ENCODE assay signal across 20 cellular contexts in genomic region chr10:129523031-129523722, GRCh38. TPM values are rescaled to one million over a fixed set of nuclear protein-coding genes. Genes with fewer than 3 reads are reported as not detected.
DNase-seq lines count a peak whose midpoint lies in the region; ATAC-seq and TF ChIP-seq lines count a peak whose summit lies in the region.
"Had no signal": no experiment of that assay in that cellular context is flagged by ENCODE, and none has a peak within 500 bp of the region (broad histone marks: within the 10 kb centered on the region; RNA-seq: fewer than 3 reads in every experiment).

No MANE protein-coding gene starts in this region.

- H3K36me3 Mint-ChIP-seq in activated naive CD4-positive, alpha-beta T cell treated with anti-CD3 and anti-CD28 coated beads, Interleukin-2, amount 10 ng/mL, durations not matched to agents 7 days and 5 days: peaks cover 13% of the 10 kb centered on the region
- peaks cover 6% of the 10 kb centered on the region for H3K36me3 Mint-ChIP-seq in osteocyte (ENCODE audit: unreplicated experiment)

- H3K4me1 Mint-ChIP-seq in activated naive CD4-positive, alpha-beta T cell treated with anti-CD3 and anti-CD28 coated beads, Interleukin-2, amount 10 ng/mL, durations not matched to agents 7 days and 5 days: no peaks in the 10 kb centered on the region
- H3K4me1 Mint-ChIP-seq in osteocyte (ENCODE audit: unreplicated experiment): no peaks in the 10 kb centered on the region
- H3K4me1 Mint-ChIP-seq: CD14-positive monocyte had no signal

- intact Hi-C loops in transverse colon (cut with DNase I; ENCODE audit: low total_unique reads): no loop called here

- H3K9me3 Mint-ChIP-seq in activated naive CD4-positive, alpha-beta T cell treated with anti-CD3 and anti-CD28 coated beads, Interleukin-2, amount 10 ng/mL, durations not matched to agents 7 days and 5 days: peaks cover 23% of the 10 kb centered on the region
- H3K9me3 Mint-ChIP-seq in osteocyte (ENCODE audit: unreplicated experiment): no peaks in the 10 kb centered on the region

- H3K4me3 ChIP-seq in OCI-LY1 (ENCODE audit: low read depth, low read length, poor library complexity, severe bottlenecking) (no peak overlapping the region), transverse colon (no peak overlapping the region)
- H3K4me3 ChIP-seq: A549, GM12878, GM23248 had no signal

- H3K27me3 Mint-ChIP-seq in activated naive CD4-positive, alpha-beta T cell treated with anti-CD3 and anti-CD28 coated beads, Interleukin-2, amount 10 ng/mL, durations not matched to agents 7 days and 5 days: no peaks in the 10 kb centered on the region
- no peaks in the 10 kb centered on the region for H3K27me3 Mint-ChIP-seq in osteocyte (ENCODE audit: unreplicated experiment)
- H3K27me3 Mint-ChIP-seq: CD4-positive, alpha-beta memory T cell had no signal

- no peak overlapping the region for H3K4me3 Mint-ChIP-seq in activated naive CD4-positive, alpha-beta T cell treated with anti-CD3 and anti-CD28 coated beads, Interleukin-2, amount 10 ng/mL, durations not matched to agents 7 days and 5 days
- no peak overlapping the region for H3K4me3 Mint-ChIP-seq in osteocyte (ENCODE audit: unreplicated experiment)
- H3K4me3 Mint-ChIP-seq: CD14-positive monocyte; CD4-positive, alpha-beta memory T cell; HFFc6 had no signal

- peaks cover 5% of the 10 kb centered on the region; the same call in 1 of the 2 replicates for H3K79me2 ChIP-seq in OCI-LY1 (ENCODE audit: insufficient read depth, low read length)

- no peaks in the 10 kb centered on the region for H3F3A ChIP-seq in OCI-LY1 (ENCODE audit: insufficient read depth, low read length)

- WGBS in transverse colon (ENCODE audit: low coverage in 1 of 2), 2 donors: 50 to 93% methylated on average over 2 to 27 of the region's 27 CpGs

- no peaks in the 10 kb centered on the region for H4K20me1 ChIP-seq in OCI-LY1 (ENCODE audit: insufficient read depth, low read length)

- H3K4me1 ChIP-seq in OCI-LY1 (ENCODE audit: insufficient read depth, low read length, severe bottlenecking): peaks cover 47% of the 10 kb centered on the region
- H3K4me1 ChIP-seq in transverse colon: peaks cover 0 to 12% (median 0%) of the 10 kb centered on the region in 4 donors
- H3K4me1 ChIP-seq: A549 had no signal

- H3K9me3 ChIP-seq in OCI-LY1 (ENCODE audit: low read length): 0 out of 2 replicates have a peak, but pooled peaks cover 2% of the 10 kb centered on the region
- H3K9me3 ChIP-seq in transverse colon: no peaks in the 10 kb centered on the region
- H3K9me3 ChIP-seq: A549 had no signal

- no peak overlapping the region for H3K4me2 ChIP-seq in OCI-LY1 (ENCODE audit: low read length)
- H3K4me2 ChIP-seq: A549 had no signal

- H3K9ac ChIP-seq in OCI-LY1 (ENCODE audit: low read length): no peak overlapping the region
- H3K9ac ChIP-seq: GM23248 had no signal

- no peak for TF ChIP-seq POLR2A in transverse colon (IDR thresholded peaks at IDR 0.05)

- no peak overlapping the region for H3K27ac Mint-ChIP-seq in activated naive CD4-positive, alpha-beta T cell treated with anti-CD3 and anti-CD28 coated beads, Interleukin-2, amount 10 ng/mL, durations not matched to agents 7 days and 5 days
- no peak overlapping the region for H3K27ac Mint-ChIP-seq in osteocyte (ENCODE audit: unreplicated experiment)
- H3K27ac Mint-ChIP-seq: CD14-positive monocyte; CD4-positive, alpha-beta memory T cell; HFFc6 had no signal

- CTCF ChIA-PET in activated naive CD4-positive, alpha-beta T cell treated with anti-CD3 and anti-CD28 coated beads, Interleukin-2, amount 10 ng/mL, durations not matched to agents 7 days and 5 days (lab: Charles Lee): no interaction called here

- peak; percentile 10 for DNase-seq in activated naive CD4-positive, alpha-beta T cell treated with anti-CD3 and anti-CD28 coated beads, Interleukin-2, amount 10 ng/mL, durations not matched to agents 7 days and 5 days
- DNase-seq in activated naive CD4-positive, alpha-beta T cell treated with anti-CD3 and anti-CD28 coated beads, Interleukin-2, amount 50 U/mL, for 16 hours: no peak
- DNase-seq in osteocyte (ENCODE audit: extremely low spot score, unreplicated experiment) (peak; percentile 69), transverse colon (no peak)
- DNase-seq: AML-193; CD4-positive, alpha-beta memory T cell; DMS153; DMS79 treated with DMSO at 0.1 percent for 48 hours; GF-D8; GM23248; HFFc6; KG1 had no signal

- H2AFZ ChIP-seq in OCI-LY1 (ENCODE audit: low read length): no peak overlapping the region
- H2AFZ ChIP-seq: GM23248 had no signal

- H3K9me2 ChIP-seq in OCI-LY1 (ENCODE audit: low read depth, low read length): no peaks in the 10 kb centered on the region

- H3K27me3 ChIP-seq in OCI-LY1 (ENCODE audit: insufficient read depth, low read length) (no peaks in the 10 kb centered on the region), transverse colon (no peaks in the 10 kb centered on the region)

- ATAC-seq in HG03097 (IDR thresholded peaks at IDR 0.05; ENCODE audit: low FRiP score, unreplicated experiment) (no peak), GM18517 (IDR thresholded peaks at IDR 0.05; ENCODE audit: unreplicated experiment) (no peak)
- ATAC-seq: A549, GM12878, HCT116 had no signal

- H3K36me3 ChIP-seq in OCI-LY1 (ENCODE audit: insufficient read depth, low read length) (peaks cover 4% of the 10 kb centered on the region), transverse colon (no peaks in the 10 kb centered on the region)

- in situ Hi-C loops in transverse colon (cut with MboI; ENCODE audit: low pct_ligation_motif_present in 1 of 4, low pct_unique_long_range_greater_than_20kb in 1 of 4, low sequenced_read_pairs in 3 of 4): no loop called here

- TF ChIP-seq EP300 in transverse colon (IDR thresholded peaks at IDR 0.05; ENCODE audit: low read depth): no peak

- H3K27ac ChIP-seq in OCI-LY1 (ENCODE audit: low read depth, low read length, poor library complexity, severe bottlenecking): peak overlapping the region; percentile 93
- H3K27ac ChIP-seq in transverse colon: no peak overlapping the region
- H3K27ac ChIP-seq: 22Rv1, A549, GM23248 had no signal

- TF ChIP-seq CTCF in OCI-LY1 (IDR thresholded peaks at IDR 0.05; ENCODE audit: low read length): no peak
- no peak for TF ChIP-seq CTCF in osteocyte (IDR thresholded peaks at IDR 0.05)
- no peak for TF ChIP-seq CTCF in transverse colon (IDR thresholded peaks at IDR 0.05)

RNA-seq across cellular contexts. Expression of gene MGMT, which starts 56.1 kb away (rescaled TPM):
- total RNA-seq in osteocyte (17.0 and 20.8 TPM in 2 replicates), transverse colon (10 to 100 TPM in 2 of 4 donors, 1 to 10 TPM in 2; 6.6 to 28.9 (median 14.0) TPM)

Comparison
In these comparisons a context has a peak if more than half of its experiments do, and no peak if none do; other contexts are left out.
1. DNase-seq: peak in activated naive CD4-positive, alpha-beta T cell treated with anti-CD3 and anti-CD28 coated beads, Interleukin-2, amount 10 ng/mL, durations not matched to agents 7 days and 5 days (single experiment) and osteocyte (single experiment); none in activated naive CD4-positive, alpha-beta T cell treated with anti-CD3 and anti-CD28 coated beads, Interleukin-2, amount 50 U/mL, for 16 hours (single experiment) and transverse colon (single experiment).